9 cellular contexts compared by ENCODE assay signal in the genomic region with DNA sequence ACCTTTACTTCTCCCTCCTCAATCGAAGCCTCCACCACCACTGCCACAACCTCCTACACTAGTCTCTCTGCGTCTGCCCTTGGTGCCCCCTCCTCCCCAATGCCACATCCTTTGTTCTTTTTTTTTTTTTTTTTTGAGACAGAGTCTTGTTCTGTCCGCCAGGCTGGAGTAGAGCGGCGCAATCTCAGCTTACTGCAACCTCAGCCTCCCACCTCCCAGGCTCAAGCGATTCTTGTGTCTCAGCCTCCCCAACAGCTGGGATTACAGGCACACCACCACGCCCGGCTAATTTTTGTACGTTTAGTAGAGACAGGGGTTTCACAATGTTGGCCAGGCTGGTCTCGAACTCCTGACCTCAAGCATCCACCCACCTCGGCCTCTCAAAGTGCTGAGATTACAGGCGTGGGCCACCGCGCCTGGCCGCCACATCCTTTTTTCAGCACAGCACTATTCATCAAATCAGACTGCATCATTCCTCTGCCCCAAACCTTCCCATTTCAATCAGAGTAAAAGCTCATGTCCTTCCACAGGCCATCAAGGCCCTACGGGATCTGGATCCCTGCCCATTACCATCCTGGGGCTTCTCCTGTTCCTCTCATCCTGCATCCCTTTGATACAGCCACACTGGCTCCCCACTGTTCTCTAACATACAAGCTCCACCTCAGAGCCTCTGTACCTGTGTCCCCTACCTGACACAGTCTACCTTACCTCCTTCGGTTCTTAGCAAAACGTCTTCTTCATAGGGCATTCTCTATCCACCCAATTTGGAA. TPM values are rescaled to one million over a fixed set of nuclear protein-coding genes. Genes with fewer than 3 reads are reported as not detected.
DNase-seq lines count a peak whose midpoint lies in the region; ATAC-seq and TF ChIP-seq lines count a peak whose summit lies in the region.
"Had no signal": no experiment of that assay in that cellular context is flagged by ENCODE, and none has a peak within 500 bp of the region (broad histone marks: within the 10 kb centered on the region; RNA-seq: fewer than 3 reads in every experiment).

No MANE protein-coding gene starts in this region.

- no peak for DNase-seq in heart left ventricle
- no peak for DNase-seq in right atrium auricular region (ENCODE audit: low spot score)
- peak; percentile 18 for DNase-seq in activated T-helper 2 cell treated with anti-CD3 and anti-CD28 coated beads, Interferon-gamma antibody, Interleukin-2, Interleukin-4, amounts not matched to agents 10 μg/mL and 5 μg/mL and 100 μg/mL, durations not matched to agents 14 hours and 24 hours and 36 hours (ENCODE audit: low spot score)
- DNase-seq in lower lobe of right lung: no peak
- DNase-seq in body of pancreas: no peak
- DNase-seq in brain microvascular endothelial cell: no peak
- DNase-seq: islet precursor cell had no signal

- H3K4me3 ChIP-seq in heart left ventricle: peak overlapping the region in 9 of 12 donors; percentile 77 to 100 (median 96)
- H3K4me3 ChIP-seq in right atrium auricular region: no peak overlapping the region
- peak overlapping the region; percentile 100 for H3K4me3 ChIP-seq in lower lobe of right lung
- H3K4me3 ChIP-seq in urinary bladder (ENCODE audit: low read depth, low read length): peak overlapping the region; percentile 87
- no peak overlapping the region for H3K4me3 ChIP-seq in body of pancreas
- no peak overlapping the region for H3K4me3 ChIP-seq in brain microvascular endothelial cell (ENCODE audit: low read depth, low read length)

- H3K27ac ChIP-seq in heart left ventricle: no peak overlapping the region
- no peak overlapping the region for H3K27ac ChIP-seq in right atrium auricular region
- H3K27ac ChIP-seq in lower lobe of right lung: no peak overlapping the region
- no peak overlapping the region for H3K27ac ChIP-seq in urinary bladder (ENCODE audit: low read depth)
- H3K27ac ChIP-seq in body of pancreas: no peak overlapping the region
- H3K27ac ChIP-seq in brain microvascular endothelial cell: no peak overlapping the region

- H3K36me3 ChIP-seq in heart left ventricle: peaks cover 0 to 20% (median 17%) of the 10 kb centered on the region in 9 donors
- H3K36me3 ChIP-seq in right atrium auricular region: peaks cover 12% of the 10 kb centered on the region
- H3K36me3 ChIP-seq in lower lobe of right lung: peaks cover 14% of the 10 kb centered on the region
- no peaks in the 10 kb centered on the region for H3K36me3 ChIP-seq in urinary bladder (ENCODE audit: insufficient read depth)
- peaks cover 0 to 2% of the 10 kb centered on the region in 2 donors for H3K36me3 ChIP-seq in body of pancreas (replicated peaks in 1 of 2; ENCODE audit: insufficient read depth in 1 of 2, low read depth in 2 of 2)
- H3K36me3 ChIP-seq in brain microvascular endothelial cell (replicated peaks): peaks cover 16% of the 10 kb centered on the region

- no peaks in the 10 kb centered on the region for H3K9me3 Mint-ChIP-seq in activated T-helper 2 cell treated with anti-CD3 and anti-CD28 coated beads, Interferon-gamma antibody, Interleukin-2, Interleukin-4, amounts not matched to agents 10 μg/mL and 5 μg/mL and 100 μg/mL, durations not matched to agents 14 hours and 24 hours and 36 hours
- H3K9me3 Mint-ChIP-seq in stimulated activated memory B cell treated with anti-CD40 and anti-IgM and Interleukin-4, amounts not matched to agents 10 μg/mL and 1 μg/mL and 100 μg/mL, for 72 hours: no peaks in the 10 kb centered on the region

- TF ChIP-seq CTCF in heart left ventricle (IDR thresholded peaks at IDR 0.05): no peak
- no peak for TF ChIP-seq CTCF in right atrium auricular region (IDR thresholded peaks at IDR 0.05)
- no peak for TF ChIP-seq CTCF in lower lobe of right lung (IDR thresholded peaks at IDR 0.05)
- no peak for TF ChIP-seq CTCF in body of pancreas (IDR thresholded peaks at IDR 0.05)
- TF ChIP-seq CTCF in brain microvascular endothelial cell (IDR thresholded peaks at IDR 0.05; ENCODE audit: low read depth, low read length, missing control alignments): no peak

- H3K27me3 Mint-ChIP-seq in activated T-helper 2 cell treated with anti-CD3 and anti-CD28 coated beads, Interferon-gamma antibody, Interleukin-2, Interleukin-4, amounts not matched to agents 10 μg/mL and 5 μg/mL and 100 μg/mL, durations not matched to agents 14 hours and 24 hours and 36 hours (ENCODE audit: low read depth): no peaks in the 10 kb centered on the region
- no peaks in the 10 kb centered on the region for H3K27me3 Mint-ChIP-seq in stimulated activated memory B cell treated with anti-CD40 and anti-IgM and Interleukin-4, amounts not matched to agents 10 μg/mL and 1 μg/mL and 100 μg/mL, for 72 hours

- TF ChIP-seq POLR2A in heart left ventricle (IDR thresholded peaks at IDR 0.05) (no peak), body of pancreas (IDR thresholded peaks at IDR 0.05) (no peak)

- H3K4me1 ChIP-seq in heart left ventricle (peaks cover 0 to 52% (median 32%) of the 10 kb centered on the region in 12 donors), right atrium auricular region (peaks cover 0 to 38% of the 10 kb centered on the region in 2 donors), lower lobe of right lung (peaks cover 36% of the 10 kb centered on the region), urinary bladder (ENCODE audit: insufficient read depth) (peaks cover 2% of the 10 kb centered on the region), body of pancreas (peaks cover 41% of the 10 kb centered on the region)

- 73 to 82% (median 76%) methylated on average over 18 of the region's 18 CpGs for WGBS in heart left ventricle, 4 donors
- 71% methylated on average over 18 of the region's 18 CpGs for WGBS in urinary bladder
- 68 to 76% methylated on average over 18 of the region's 18 CpGs for WGBS in body of pancreas, 2 donors

- in situ Hi-C loops in brain microvascular endothelial cell (cut with HindIII; ENCODE audit: low pct_ligation_motif_present, low sequenced_read_pairs): no loop called here

- peaks cover 32% of the 10 kb centered on the region for H3K4me1 Mint-ChIP-seq in activated T-helper 2 cell treated with anti-CD3 and anti-CD28 coated beads, Interferon-gamma antibody, Interleukin-2, Interleukin-4, amounts not matched to agents 10 μg/mL and 5 μg/mL and 100 μg/mL, durations not matched to agents 14 hours and 24 hours and 36 hours (ENCODE audit: low read depth)
- H3K4me1 Mint-ChIP-seq in stimulated activated memory B cell treated with anti-CD40 and anti-IgM and Interleukin-4, amounts not matched to agents 10 μg/mL and 1 μg/mL and 100 μg/mL, for 72 hours: peaks cover 24% of the 10 kb centered on the region

- no peak overlapping the region for H3K27ac Mint-ChIP-seq in activated T-helper 2 cell treated with anti-CD3 and anti-CD28 coated beads, Interferon-gamma antibody, Interleukin-2, Interleukin-4, amounts not matched to agents 10 μg/mL and 5 μg/mL and 100 μg/mL, durations not matched to agents 14 hours and 24 hours and 36 hours
- no peak overlapping the region for H3K27ac Mint-ChIP-seq in stimulated activated memory B cell treated with anti-CD40 and anti-IgM and Interleukin-4, amounts not matched to agents 10 μg/mL and 1 μg/mL and 100 μg/mL, for 72 hours

- peaks cover 28% of the 10 kb centered on the region for H3K36me3 Mint-ChIP-seq in activated T-helper 2 cell treated with anti-CD3 and anti-CD28 coated beads, Interferon-gamma antibody, Interleukin-2, Interleukin-4, amounts not matched to agents 10 μg/mL and 5 μg/mL and 100 μg/mL, durations not matched to agents 14 hours and 24 hours and 36 hours (ENCODE audit: low read depth)
- peaks cover 2% of the 10 kb centered on the region for H3K36me3 Mint-ChIP-seq in stimulated activated memory B cell treated with anti-CD40 and anti-IgM and Interleukin-4, amounts not matched to agents 10 μg/mL and 1 μg/mL and 100 μg/mL, for 72 hours

- H3K9me3 ChIP-seq in heart left ventricle (no peaks in the 10 kb centered on the region), right atrium auricular region (no peaks in the 10 kb centered on the region), lower lobe of right lung (no peaks in the 10 kb centered on the region), body of pancreas (no peaks in the 10 kb centered on the region)

- intact Hi-C loops in heart left ventricle (cut with DNase I) (no loop called here), lower lobe of right lung (cut with DNase I) (no loop called here), body of pancreas (cut with DNase I) (no loop called here)
- intact Hi-C loops in activated T-helper 2 cell treated with anti-CD3 and anti-CD28 coated beads, Interferon-gamma antibody, Interleukin-2, Interleukin-4, amounts not matched to agents 10 μg/mL and 5 μg/mL and 100 μg/mL, durations not matched to agents 14 hours and 24 hours and 36 hours (cut with micrococcal nuclease): loop anchor here (10.0 kb wide), 2 partner anchors 128 to 152 kb away; a partner anchor contains a TSS

- no peaks in the 10 kb centered on the region for H3K27me3 ChIP-seq in heart left ventricle
- H3K27me3 ChIP-seq in right atrium auricular region: no peaks in the 10 kb centered on the region
- no peaks in the 10 kb centered on the region for H3K27me3 ChIP-seq in lower lobe of right lung (ENCODE audit: low read depth)
- no peaks in the 10 kb centered on the region for H3K27me3 ChIP-seq in body of pancreas
- no peaks in the 10 kb centered on the region for H3K27me3 ChIP-seq in brain microvascular endothelial cell (replicated peaks)

- ATAC-seq in heart left ventricle: no peak
- no peak for ATAC-seq in lower lobe of right lung
- no peak for ATAC-seq in body of pancreas
- ATAC-seq in stimulated activated memory B cell treated with anti-CD40 and anti-IgM and Interleukin-4, amounts not matched to agents 10 μg/mL and 1 μg/mL and 100 μg/mL, for 72 hours: no peak

- no peak overlapping the region for H3K4me3 Mint-ChIP-seq in activated T-helper 2 cell treated with anti-CD3 and anti-CD28 coated beads, Interferon-gamma antibody, Interleukin-2, Interleukin-4, amounts not matched to agents 10 μg/mL and 5 μg/mL and 100 μg/mL, durations not matched to agents 14 hours and 24 hours and 36 hours (ENCODE audit: low read depth)
- no peak overlapping the region for H3K4me3 Mint-ChIP-seq in stimulated activated memory B cell treated with anti-CD40 and anti-IgM and Interleukin-4, amounts not matched to agents 10 μg/mL and 1 μg/mL and 100 μg/mL, for 72 hours

RNA-seq across cellular contexts. Expression of a gene that starts 2.0 kb away (rescaled TPM):
- 1 to 10 TPM; 2.3 to 5.9 (median 3.6) TPM for total RNA-seq in heart left ventricle
- polyA plus RNA-seq in heart left ventricle: 1 to 10 TPM; 1.1 to 1.9 TPM
- 1 to 10 TPM; 6.9 to 8.7 TPM for total RNA-seq in right atrium auricular region
- 44.3 and 46.0 TPM in 2 replicates for total RNA-seq in activated T-helper 2 cell treated with anti-CD3 and anti-CD28 coated beads, Interferon-gamma antibody, Interleukin-2, Interleukin-4, amounts not matched to agents 10 μg/mL and 5 μg/mL and 100 μg/mL, durations not matched to agents 14 hours and 24 hours and 36 hours
- total RNA-seq in lower lobe of right lung: 12.3 TPM
- total RNA-seq in urinary bladder: 35.0 TPM
- 3.8 TPM for polyA plus RNA-seq in urinary bladder
- total RNA-seq in body of pancreas: 10 to 100 TPM; 15.2 to 16.3 TPM

RNA-seq across cellular contexts. Expression of a gene that starts 25.6 kb away (rescaled TPM):
- total RNA-seq in heart left ventricle (under 1 TPM in 1 of 9 donors, not detected in 8; 0.10 TPM), right atrium auricular region (not detected), lower lobe of right lung (0.50 TPM), urinary bladder (0.48 TPM), body of pancreas (not detected)
- polyA plus RNA-seq in heart left ventricle (under 1 TPM in 1 of 2 donors, not detected in 1; 0.08 TPM), urinary bladder (0.71 TPM)
- total RNA-seq in activated T-helper 2 cell treated with anti-CD3 and anti-CD28 coated beads, Interferon-gamma antibody, Interleukin-2, Interleukin-4, amounts not matched to agents 10 μg/mL and 5 μg/mL and 100 μg/mL, durations not matched to agents 14 hours and 24 hours and 36 hours: 0.16 and 0.23 TPM in 2 replicates

RNA-seq across cellular contexts. Expression of a gene that starts 27.2 kb away (rescaled TPM):
- total RNA-seq in heart left ventricle (10 to 100 TPM; 16.0 to 26.7 (median 24.1) TPM), right atrium auricular region (10 to 100 TPM; 27.1 to 43.3 TPM), lower lobe of right lung (32.0 TPM), urinary bladder (40.8 TPM), body of pancreas (10 to 100 TPM; 43.1 to 46.5 TPM)
- polyA plus RNA-seq in heart left ventricle (10 to 100 TPM; 30.0 to 50.9 TPM), urinary bladder (67.9 TPM)
- total RNA-seq in activated T-helper 2 cell treated with anti-CD3 and anti-CD28 coated beads, Interferon-gamma antibody, Interleukin-2, Interleukin-4, amounts not matched to agents 10 μg/mL and 5 μg/mL and 100 μg/mL, durations not matched to agents 14 hours and 24 hours and 36 hours: 59.9 and 62.0 TPM in 2 replicates

RNA-seq across cellular contexts. Expression of a gene that starts 50.5 kb away (rescaled TPM):
- total RNA-seq in heart left ventricle: 10 to 100 TPM in 5 of 9 donors, 1 to 10 TPM in 4; 6.5 to 40.4 (median 12.5) TPM
- 10 to 100 TPM; 11.4 to 25.2 TPM for polyA plus RNA-seq in heart left ventricle
- 10 to 100 TPM; 24.7 to 35.1 TPM for total RNA-seq in right atrium auricular region
- 1.3 and 1.4 TPM in 2 replicates for total RNA-seq in activated T-helper 2 cell treated with anti-CD3 and anti-CD28 coated beads, Interferon-gamma antibody, Interleukin-2, Interleukin-4, amounts not matched to agents 10 μg/mL and 5 μg/mL and 100 μg/mL, durations not matched to agents 14 hours and 24 hours and 36 hours
- 27.4 TPM for total RNA-seq in lower lobe of right lung
- 166 TPM for total RNA-seq in urinary bladder
- 84.5 TPM for polyA plus RNA-seq in urinary bladder
- total RNA-seq in body of pancreas: 10 to 100 TPM; 22.3 to 33.6 TPM

RNA-seq across cellular contexts. Expression of a gene that starts 51.5 kb away (rescaled TPM):
- total RNA-seq in heart left ventricle (10 to 100 TPM in 1 of 9 donors, 1 to 10 TPM in 8; 2.2 to 10.1 (median 5.3) TPM), right atrium auricular region (10 to 100 TPM; 15.4 to 16.2 TPM), lower lobe of right lung (9.2 TPM), urinary bladder (32.1 TPM), body of pancreas (10 to 100 TPM; 18.4 to 22.7 TPM)
- polyA plus RNA-seq in heart left ventricle (1 to 10 TPM; 4.2 to 9.4 TPM), urinary bladder (11.5 TPM)
- 7.8 and 8.6 TPM in 2 replicates for total RNA-seq in activated T-helper 2 cell treated with anti-CD3 and anti-CD28 coated beads, Interferon-gamma antibody, Interleukin-2, Interleukin-4, amounts not matched to agents 10 μg/mL and 5 μg/mL and 100 μg/mL, durations not matched to agents 14 hours and 24 hours and 36 hours

Comparison
In these comparisons a context has a peak if more than half of its experiments do, and no peak if none do; other contexts are left out.
1. H3K4me3 ChIP-seq: peak in heart left ventricle (9 of 12), lower lobe of right lung (single experiment) and urinary bladder (single experiment); none in right atrium auricular region (0 of 2), body of pancreas (0 of 2) and brain microvascular endothelial cell (single experiment).